ENCODE assay signal across 1 cellular context in the genomic region with DNA sequence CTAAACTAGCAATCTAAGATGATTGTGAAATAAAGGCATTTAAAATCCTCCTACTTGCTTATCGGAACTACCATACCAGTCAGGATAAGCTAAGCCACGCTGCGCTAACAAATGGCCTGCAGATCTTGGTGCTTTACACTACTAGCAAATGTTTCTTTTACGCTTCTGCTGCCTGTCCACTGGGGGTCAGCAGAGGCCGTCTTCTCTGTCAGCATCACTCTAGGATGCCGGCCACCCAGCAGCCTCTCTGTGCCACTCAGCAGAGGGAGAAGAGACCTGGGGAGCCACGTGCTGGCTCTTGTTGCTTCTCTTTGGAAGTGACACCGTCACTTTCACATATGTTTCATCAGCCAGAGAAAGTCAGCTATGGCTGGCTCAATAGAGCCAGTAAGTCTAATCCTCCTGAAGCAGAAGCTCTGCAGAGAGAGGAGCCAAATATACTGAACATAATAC.
TF ChIP-seq lines count a peak whose summit lies in the region.

No MANE protein-coding gene starts in this region.

TF ChIP-seq in WTC11, 78 proteins besides CTCF, POLR2A, EP300 and RAD21 (continued from another document):
- TF ChIP-seq GABPB1 (CRISPR knock-in tag; IDR thresholded peaks at IDR 0.05), result peak; percentile 88
